8 cellular contexts compared by ENCODE assay signal in genomic region chr2:23532311-23533013, GRCh38.
DNase-seq lines count a peak whose midpoint lies in the region; ATAC-seq and TF ChIP-seq lines count a peak whose summit lies in the region.

No MANE protein-coding gene starts in this region.

- H4K20me1 ChIP-seq in hepatocyte (ENCODE audit: insufficient read depth, poor library complexity, severe bottlenecking) = no peaks in the 10 kb centered on the region

- ATAC-seq in GM19043 (IDR thresholded peaks at IDR 0.05; ENCODE audit: low read depth, unreplicated experiment) = peak; percentile 76
- ATAC-seq in HG03159 (IDR thresholded peaks at IDR 0.05; ENCODE audit: unreplicated experiment) = peak; percentile 65
- no peak for ATAC-seq in GM18909 (IDR thresholded peaks at IDR 0.05; ENCODE audit: poor library complexity, unreplicated experiment)

- peak; percentile 15 to 21 for DNase-seq in activated CD4-positive, alpha-beta T cell treated with anti-CD3 and anti-CD28 coated beads, Interleukin-2, amount 50 U/mL, for 4 hours
- DNase-seq in hepatocyte (ENCODE audit: low spot score) (peak; percentile 47), uterus (peak; percentile 38 to 66), NCI-H1048 (lab: John Stamatoyannopoulos, UW) (no peak), medulla oblongata (ENCODE audit: extremely low spot score) (no peak)

- intact Hi-C loops in uterus (cut with DNase I; ENCODE audit: low total_unique reads) = no loop called here

- TF ChIP-seq CTCF in hepatocyte (IDR thresholded peaks at IDR 0.05; ENCODE audit: poor library complexity) (no peak), uterus (IDR thresholded peaks at IDR 0.05) (no peak)

- peak overlapping the region; percentile 69 for H3K4me2 ChIP-seq in hepatocyte

- H3K27me3 ChIP-seq in hepatocyte (no peaks in the 10 kb centered on the region), uterus (no peaks in the 10 kb centered on the region)

- no peaks in the 10 kb centered on the region for H3K79me2 ChIP-seq in hepatocyte

- no peak overlapping the region for H3K4me3 ChIP-seq in hepatocyte
- peak overlapping the region; percentile 9 to 18 for H3K4me3 ChIP-seq in uterus

- H3K27ac ChIP-seq in hepatocyte = peak overlapping the region; percentile 67
- peak overlapping the region; percentile 70 to 71 for H3K27ac ChIP-seq in uterus

- H3K4me1 ChIP-seq in hepatocyte (ENCODE audit: insufficient read depth) = peaks cover 21% of the 10 kb centered on the region
- no peaks in the 10 kb centered on the region for H3K4me1 ChIP-seq in uterus

- 57% methylated on average over 18 of the region's 18 CpGs for WGBS in hepatocyte (ENCODE audit: low lambda C conversion rate, missing lambda C conversion rate)

- H3K9me3 ChIP-seq in hepatocyte (ENCODE audit: low read depth) (no peaks in the 10 kb centered on the region), uterus (no peaks in the 10 kb centered on the region)

- no peaks in the 10 kb centered on the region for H3K9me2 ChIP-seq in hepatocyte (replicated peaks; ENCODE audit: insufficient read depth)

- no peak overlapping the region for H2AFZ ChIP-seq in hepatocyte

- H3K36me3 ChIP-seq in hepatocyte (replicated peaks; ENCODE audit: insufficient read depth, low read depth) (no peaks in the 10 kb centered on the region), uterus (no peaks in the 10 kb centered on the region)

- no peak for TF ChIP-seq POLR2A in uterus (IDR thresholded peaks at IDR 0.05)

Comparison
In these comparisons a context has a peak if more than half of its experiments do, and no peak if none do; other contexts are left out.
1. DNase-seq: peak in activated CD4-positive, alpha-beta T cell treated with anti-CD3 and anti-CD28 coated beads, Interleukin-2, amount 50 U/mL, for 4 hours (2 of 2), hepatocyte (single experiment) and uterus (2 of 2); none in NCI-H1048 (single experiment) and medulla oblongata (single experiment).